ENCODE assay signal across 18 cellular contexts in the genomic region with DNA sequence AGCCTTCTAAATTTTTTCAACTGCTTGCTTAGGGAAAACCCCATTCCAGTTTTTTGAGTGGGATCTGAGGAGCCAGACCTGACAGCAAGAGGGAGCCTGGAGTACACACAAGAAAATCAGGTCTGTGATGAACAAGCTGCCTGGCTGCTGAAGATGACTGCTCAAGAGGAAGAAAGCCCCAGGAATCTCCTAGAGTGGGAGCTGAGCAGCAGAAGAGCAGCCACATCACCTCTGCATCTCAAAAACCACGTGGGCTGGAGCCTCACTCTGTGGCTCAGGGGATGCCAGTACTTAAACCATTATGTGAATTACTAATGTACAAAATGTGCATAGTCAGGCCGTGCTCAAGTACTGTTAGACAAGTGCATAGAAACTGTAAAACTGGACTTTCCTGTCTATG. TPM values are rescaled to one million over a fixed set of nuclear protein-coding genes. Genes with fewer than 3 reads are reported as not detected.
DNase-seq lines count a peak whose midpoint lies in the region; ATAC-seq and TF ChIP-seq lines count a peak whose summit lies in the region.
"Had no signal": no experiment of that assay in that cellular context is flagged by ENCODE, and none has a peak within 500 bp of the region (broad histone marks: within the 10 kb centered on the region; RNA-seq: fewer than 3 reads in every experiment).

No MANE protein-coding gene starts in this region.

- intact Hi-C loops in Calu3 (cut with micrococcal nuclease; ENCODE audit: unreplicated experiment), result loop anchor here (2.0 to 5.0 kb wide), 2 partner anchors 35 to 71 kb away; no protein-coding TSS in a partner anchor
- intact Hi-C loops in lower lobe of right lung (cut with DNase I), result no loop called here
- intact Hi-C loops in sigmoid colon (cut with DNase I), result no loop called here

- no peak overlapping the region for H3K4me3 Mint-ChIP-seq in Calu3 (ENCODE audit: low read depth, unreplicated experiment)
- H3K4me3 Mint-ChIP-seq in effector memory CD8-positive, alpha-beta T cell, result no peak overlapping the region
- H3K4me3 Mint-ChIP-seq: activated naive CD4-positive, alpha-beta T cell treated with anti-CD3 and anti-CD28 coated beads, Interleukin-2, amount 50 U/mL, for 24 hours; stimulated activated naive B cell treated with anti-CD40 and anti-IgM and Interleukin-4, amounts not matched to agents 10 μg/mL and 1 μg/mL and 100 μg/mL, for 72 hours had no signal

- TF ChIP-seq POLR2A in sigmoid colon (IDR thresholded peaks at IDR 0.05) (no peak), suprapubic skin (IDR thresholded peaks at IDR 0.05) (no peak)

- H3K9me3 ChIP-seq in lower lobe of right lung, result no peaks in the 10 kb centered on the region
- no peaks in the 10 kb centered on the region for H3K9me3 ChIP-seq in sigmoid colon
- H3K9me3 ChIP-seq in suprapubic skin, result no peaks in the 10 kb centered on the region
- H3K9me3 ChIP-seq: esophagus muscularis mucosa, MG63, thyroid gland had no signal

- TF ChIP-seq EP300 in sigmoid colon (IDR thresholded peaks at IDR 0.05) (no peak), suprapubic skin (IDR thresholded peaks at IDR 0.05) (no peak)

- H3K36me3 Mint-ChIP-seq in Calu3 (ENCODE audit: insufficient read depth, unreplicated experiment), result no peaks in the 10 kb centered on the region
- H3K36me3 Mint-ChIP-seq in effector memory CD8-positive, alpha-beta T cell (ENCODE audit: insufficient read depth), result peaks cover 3% of the 10 kb centered on the region

- peak; percentile 24 for DNase-seq in Calu3
- DNase-seq in HT1080 (ENCODE audit: low read depth), result peak; percentile 16
- DNase-seq in choroid plexus epithelial cell (ENCODE audit: low read depth), result peak; percentile 20
- DNase-seq in lower lobe of right lung, result no peak
- DNase-seq in effector memory CD8-positive, alpha-beta T cell, result no peak
- DNase-seq in LoVo (ENCODE audit: low spot score), result no peak
- no peak for DNase-seq in sigmoid colon
- no peak for DNase-seq in suprapubic skin (ENCODE audit: low spot score in 2 of 2)
- DNase-seq: activated CD4-positive, alpha-beta T cell treated with anti-CD3 and anti-CD28 coated beads, Interleukin-2, amount 50 U/mL, for 4 hours; DMS153; heart right ventricle; MG63; NCI-H226; RPMI8226; stimulated activated naive B cell treated with anti-CD40 and anti-IgM and Interleukin-4, amounts not matched to agents 10 μg/mL and 1 μg/mL and 100 μg/mL, for 72 hours; thyroid gland had no signal

- H3K27me3 Mint-ChIP-seq in Calu3 (ENCODE audit: unreplicated experiment), result no peaks in the 10 kb centered on the region
- no peaks in the 10 kb centered on the region for H3K27me3 Mint-ChIP-seq in effector memory CD8-positive, alpha-beta T cell
- H3K27me3 Mint-ChIP-seq: activated naive CD4-positive, alpha-beta T cell treated with anti-CD3 and anti-CD28 coated beads, Interleukin-2, amount 50 U/mL, for 24 hours; stimulated activated naive B cell treated with anti-CD40 and anti-IgM and Interleukin-4, amounts not matched to agents 10 μg/mL and 1 μg/mL and 100 μg/mL, for 72 hours had no signal

- BruUV-seq in Calu3 (replicated peaks; lab: Mats Ljungman, UMichigan), result no TSS peak

- H3K27ac ChIP-seq in lower lobe of right lung (no peak overlapping the region), sigmoid colon (no peak overlapping the region), suprapubic skin (no peak overlapping the region)
- H3K27ac ChIP-seq: esophagus muscularis mucosa, heart right ventricle, thyroid gland had no signal

- TF ChIP-seq CTCF in Calu3 (IDR thresholded peaks at IDR 0.05; ENCODE audit: unreplicated experiment) (no peak), choroid plexus epithelial cell (conservative IDR thresholded peaks at IDR 0.05; ENCODE audit: low read depth, low read length) (peak; percentile 31), lower lobe of right lung (IDR thresholded peaks at IDR 0.05) (no peak), sigmoid colon (IDR thresholded peaks at IDR 0.05) (no peak), suprapubic skin (IDR thresholded peaks at IDR 0.05) (no peak)

- WGBS in sigmoid colon, 2 donors, result 23 to 49% methylated on average over 2 of the region's 2 CpGs
- 60% methylated on average over 2 of the region's 2 CpGs for WGBS in suprapubic skin

- peaks cover 4% of the 10 kb centered on the region for H3K4me1 ChIP-seq in lower lobe of right lung
- H3K4me1 ChIP-seq in sigmoid colon, result peaks cover 0 to 18% (median 12%) of the 10 kb centered on the region in 4 donors
- no peaks in the 10 kb centered on the region for H3K4me1 ChIP-seq in suprapubic skin

- CTCF ChIA-PET in Calu3 (lab: Charles Lee), result interaction anchor here (0.6 kb wide), 1 partner anchor 121 kb away, joined by 4 read pairs; no protein-coding TSS in a partner anchor

- H3K27me3 ChIP-seq in lower lobe of right lung (ENCODE audit: low read depth) (no peaks in the 10 kb centered on the region), sigmoid colon (no peaks in the 10 kb centered on the region), suprapubic skin (no peaks in the 10 kb centered on the region)
- H3K27me3 ChIP-seq: esophagus muscularis mucosa, heart right ventricle, MG63, thyroid gland had no signal

- peaks cover 16% of the 10 kb centered on the region for H3K9me3 Mint-ChIP-seq in Calu3 (ENCODE audit: low read depth, unreplicated experiment)
- peaks cover 0 to 7% of the 10 kb centered on the region in 2 donors for H3K9me3 Mint-ChIP-seq in effector memory CD8-positive, alpha-beta T cell

- H3K36me3 ChIP-seq in lower lobe of right lung (no peaks in the 10 kb centered on the region), sigmoid colon (no peaks in the 10 kb centered on the region), suprapubic skin (no peaks in the 10 kb centered on the region)
- H3K36me3 ChIP-seq: esophagus muscularis mucosa, heart right ventricle, MG63, thyroid gland had no signal

- peaks cover 18% of the 10 kb centered on the region for H3K4me1 Mint-ChIP-seq in Calu3 (ENCODE audit: low read depth, unreplicated experiment)
- peaks cover 1 to 9% of the 10 kb centered on the region in 2 donors for H3K4me1 Mint-ChIP-seq in effector memory CD8-positive, alpha-beta T cell (ENCODE audit: low read depth in 2 of 2)
- H3K4me1 Mint-ChIP-seq: activated naive CD4-positive, alpha-beta T cell treated with anti-CD3 and anti-CD28 coated beads, Interleukin-2, amount 50 U/mL, for 24 hours; stimulated activated naive B cell treated with anti-CD40 and anti-IgM and Interleukin-4, amounts not matched to agents 10 μg/mL and 1 μg/mL and 100 μg/mL, for 72 hours had no signal

- no peak overlapping the region for H3K4me3 ChIP-seq in choroid plexus epithelial cell (ENCODE audit: low read depth, low read length)
- H3K4me3 ChIP-seq in lower lobe of right lung, result no peak overlapping the region
- H3K4me3 ChIP-seq in sigmoid colon, result no peak overlapping the region
- H3K4me3 ChIP-seq in suprapubic skin, result no peak overlapping the region
- H3K4me3 ChIP-seq: esophagus muscularis mucosa, heart right ventricle, MG63, thyroid gland had no signal

- ATAC-seq in lower lobe of right lung, result peak; percentile 58 to 61
- no peak for ATAC-seq in effector memory CD8-positive, alpha-beta T cell (replicated peaks)
- ATAC-seq: stimulated activated naive B cell treated with anti-CD40 and anti-IgM and Interleukin-4, amounts not matched to agents 10 μg/mL and 1 μg/mL and 100 μg/mL, for 72 hours had no signal

- H3K27ac Mint-ChIP-seq in Calu3 (ENCODE audit: unreplicated experiment), result no peak overlapping the region
- H3K27ac Mint-ChIP-seq in effector memory CD8-positive, alpha-beta T cell, result no peak overlapping the region
- H3K27ac Mint-ChIP-seq: activated naive CD4-positive, alpha-beta T cell treated with anti-CD3 and anti-CD28 coated beads, Interleukin-2, amount 50 U/mL, for 24 hours; stimulated activated naive B cell treated with anti-CD40 and anti-IgM and Interleukin-4, amounts not matched to agents 10 μg/mL and 1 μg/mL and 100 μg/mL, for 72 hours had no signal

RNA-seq across cellular contexts. Expression of gene SLC9A9, which starts 52.4 kb away (rescaled TPM):
- total RNA-seq in Calu3 (2022), result 1.5 and 2.4 TPM in 2 replicates
- total RNA-seq in HT1080 (2014; rRNA removed; shearing (Covaris generic)), result 1.5 and 2.8 TPM in 2 replicates
- 1.8 and 1.9 TPM in 2 replicates for polyA plus RNA-seq in HT1080 (2015; cell fraction: cytosol; rRNA removed)
- polyA plus RNA-seq in HT1080 (2015; cell fraction: nucleus; rRNA removed), result 1.7 and 3.0 TPM in 2 replicates
- total RNA-seq in lower lobe of right lung, result 15.6 TPM
- total RNA-seq in sigmoid colon, result 10 to 100 TPM; 18.9 to 29.9 (median 25.2) TPM
- polyA plus RNA-seq in sigmoid colon, result 1 to 10 TPM; 2.4 to 7.1 (median 2.5) TPM
- total RNA-seq in suprapubic skin, result 10 to 100 TPM; 16.6 to 51.0 (median 30.0) TPM

Comparison
In these comparisons a context has a peak if more than half of its experiments do, and no peak if none do; other contexts are left out.
1. DNase-seq: peak in Calu3 (single experiment), HT1080 (single experiment) and choroid plexus epithelial cell (single experiment); none in lower lobe of right lung (single experiment), effector memory CD8-positive, alpha-beta T cell (0 of 3), LoVo (single experiment), sigmoid colon (single experiment) and suprapubic skin (0 of 2).